Comparison of ENCODE assay signal across 8 cellular contexts in the genomic region with DNA sequence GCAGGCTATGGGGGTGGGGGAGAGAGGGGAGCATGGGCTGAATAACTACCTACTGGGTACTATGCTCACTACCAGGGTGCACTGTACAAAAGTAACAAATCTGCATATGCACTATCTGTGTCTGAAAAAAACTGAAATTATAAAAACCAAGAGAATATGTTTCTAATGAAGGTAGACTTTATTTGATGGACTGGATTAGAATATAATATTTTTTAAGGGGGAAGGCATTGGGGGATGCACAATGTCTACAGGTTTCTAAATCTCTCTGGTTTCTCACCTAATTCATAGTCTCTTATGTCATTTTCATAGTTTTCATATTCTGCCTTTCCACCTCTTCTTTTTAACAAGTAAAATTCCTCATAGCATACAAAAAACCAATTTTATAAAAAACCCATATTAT.
DNase-seq lines count a peak whose midpoint lies in the region; ATAC-seq and TF ChIP-seq lines count a peak whose summit lies in the region.
"Not testable (repeated sequence)": the region's sequence is repeated elsewhere in the genome, so short reads cannot be mapped to it uniquely, and the experiment has no call there.

No MANE protein-coding gene starts in this region.

- peak overlapping the region; percentile 91 for H3K27ac Mint-ChIP-seq in activated T-cell treated with anti-CD3 and anti-CD28 coated beads, Interleukin-2, amount 50 U/mL, for 72 hours
- peak overlapping the region; percentile 44 for H3K27ac Mint-ChIP-seq in central memory CD8-positive, alpha-beta T cell (ENCODE audit: low read depth)
- peak overlapping the region in 8 of 10 donors; percentile 72 to 96 (median 94) for H3K27ac Mint-ChIP-seq in naive thymus-derived CD8-positive, alpha-beta T cell
- not testable (repeated sequence) for H3K27ac Mint-ChIP-seq in stimulated activated naive B cell treated with anti-CD40 and anti-IgM and Interleukin-4, amounts not matched to agents 10 μg/mL and 1 μg/mL and 100 μg/mL, for 72 hours

- peaks cover 22% of the 10 kb centered on the region for H3K4me1 Mint-ChIP-seq in activated T-cell treated with anti-CD3 and anti-CD28 coated beads, Interleukin-2, amount 50 U/mL, for 72 hours (ENCODE audit: low read depth)
- not testable (repeated sequence) for H3K4me1 Mint-ChIP-seq in central memory CD8-positive, alpha-beta T cell; stimulated activated naive B cell treated with anti-CD40 and anti-IgM and Interleukin-4, amounts not matched to agents 10 μg/mL and 1 μg/mL and 100 μg/mL, for 72 hours
- H3K4me1 Mint-ChIP-seq in naive thymus-derived CD8-positive, alpha-beta T cell, result peaks cover 4 to 29% (median 17%) of the 10 kb centered on the region in 4 donors

- not testable (repeated sequence) for ATAC-seq in activated T-cell treated with anti-CD3 and anti-CD28 coated beads, Interleukin-2, amount 50 U/mL, for 72 hours (replicated peaks in 1 of 2); central memory CD8-positive, alpha-beta T cell (replicated peaks; ENCODE audit: extremely low read depth, poor library complexity, severe bottlenecking); heart right ventricle; naive thymus-derived CD8-positive, alpha-beta T cell; stimulated activated naive B cell treated with anti-CD40 and anti-IgM and Interleukin-4, amounts not matched to agents 10 μg/mL and 1 μg/mL and 100 μg/mL, for 72 hours (replicated peaks)

- not testable (repeated sequence) for H3K27me3 ChIP-seq in AG04450 (ENCODE audit: control insufficient read depth, insufficient read depth, low read length); heart right ventricle

- not testable (repeated sequence) for H3K27ac ChIP-seq in AG04450 (ENCODE audit: low read depth, low read length)
- H3K27ac ChIP-seq in HEK293 (ENCODE audit: extremely low read depth, low read depth, low read length) (peak overlapping the region; percentile 24; the same call in 1 of the 2 replicates), RWPE1 (peak overlapping the region; percentile 86), heart right ventricle (peak overlapping the region in 8 of 10 donors; percentile 75 to 90 (median 88))

- not testable (repeated sequence) for H3K27me3 Mint-ChIP-seq in activated T-cell treated with anti-CD3 and anti-CD28 coated beads, Interleukin-2, amount 50 U/mL, for 72 hours (ENCODE audit: low read depth); central memory CD8-positive, alpha-beta T cell; naive thymus-derived CD8-positive, alpha-beta T cell; stimulated activated naive B cell treated with anti-CD40 and anti-IgM and Interleukin-4, amounts not matched to agents 10 μg/mL and 1 μg/mL and 100 μg/mL, for 72 hours

- not testable (repeated sequence) for H3K9me3 Mint-ChIP-seq in activated T-cell treated with anti-CD3 and anti-CD28 coated beads, Interleukin-2, amount 50 U/mL, for 72 hours; central memory CD8-positive, alpha-beta T cell; naive thymus-derived CD8-positive, alpha-beta T cell; stimulated activated naive B cell treated with anti-CD40 and anti-IgM and Interleukin-4, amounts not matched to agents 10 μg/mL and 1 μg/mL and 100 μg/mL, for 72 hours

- peak overlapping the region; percentile 82 to 95 for H3K4me3 Mint-ChIP-seq in activated T-cell treated with anti-CD3 and anti-CD28 coated beads, Interleukin-2, amount 50 U/mL, for 72 hours
- H3K4me3 Mint-ChIP-seq in central memory CD8-positive, alpha-beta T cell, result peak overlapping the region; percentile 67
- peak overlapping the region; percentile 74 to 93 (median 87) for H3K4me3 Mint-ChIP-seq in naive thymus-derived CD8-positive, alpha-beta T cell
- peak overlapping the region; percentile 81 for H3K4me3 Mint-ChIP-seq in stimulated activated naive B cell treated with anti-CD40 and anti-IgM and Interleukin-4, amounts not matched to agents 10 μg/mL and 1 μg/mL and 100 μg/mL, for 72 hours

- POLR2A ChIA-PET in AG04450 (lab: Yijun Ruan, JAX); HEK293 (lab: Yijun Ruan, JAX); RWPE1 (lab: Yijun Ruan, JAX; ENCODE audit: low non-redundant PET); naive thymus-derived CD8-positive, alpha-beta T cell (lab: Charles Lee): not testable (repeated sequence)

- H3K36me3 ChIP-seq in HEK293 (ENCODE audit: control insufficient read depth in 2 of 2, insufficient read depth in 1 of 2, low read length in 2 of 2); heart right ventricle: not testable (repeated sequence)

- CTCF ChIA-PET in AG04450 (lab: Charles Lee); HEK293 (lab: Yijun Ruan, JAX); RWPE1 (lab: Yijun Ruan, JAX): not testable (repeated sequence)

- intact Hi-C loops in heart right ventricle (cut with DNase I), result not testable (repeated sequence)

- H3K4me1 ChIP-seq in HEK293 (ENCODE audit: control insufficient read depth, insufficient read depth, low read length), result not testable (repeated sequence)
- H3K4me1 ChIP-seq in heart right ventricle, result peaks cover 0 to 12% (median 3%) of the 10 kb centered on the region in 9 donors

- TF ChIP-seq CTCF in AG04450 (IDR thresholded peaks at IDR 0.05; ENCODE audit: low read depth, low read length); HEK293 (tag by site-specific recombination; IDR thresholded peaks at IDR 0.05); RWPE1 (conservative IDR thresholded peaks at IDR 0.05; ENCODE audit: low read depth); heart right ventricle (IDR thresholded peaks at IDR 0.05): not testable (repeated sequence)

- not testable (repeated sequence) for H3K36me3 Mint-ChIP-seq in activated T-cell treated with anti-CD3 and anti-CD28 coated beads, Interleukin-2, amount 50 U/mL, for 72 hours (ENCODE audit: insufficient read depth in 2 of 2); central memory CD8-positive, alpha-beta T cell (ENCODE audit: insufficient read depth); naive thymus-derived CD8-positive, alpha-beta T cell; stimulated activated naive B cell treated with anti-CD40 and anti-IgM and Interleukin-4, amounts not matched to agents 10 μg/mL and 1 μg/mL and 100 μg/mL, for 72 hours

- not testable (repeated sequence) for H3K9me3 ChIP-seq in AG04450 (ENCODE audit: control insufficient read depth, insufficient read depth, low read length); HEK293 (ENCODE audit: control insufficient read depth, insufficient read depth, low read depth, low read length); heart right ventricle

- H3K4me3 ChIP-seq in AG04450 (ENCODE audit: low read depth, low read length) (peak overlapping the region; percentile 41), HEK293 (ENCODE audit: low read depth, low read length) (peak overlapping the region; percentile 28), heart right ventricle (peak overlapping the region in 9 of 10 donors; percentile 50 to 63 (median 59))

- not testable (repeated sequence) for DNase-seq in AG04450 (ENCODE audit: low read depth, low spot score); RWPE1 (ENCODE audit: low spot score); activated T-cell treated with anti-CD3 and anti-CD28 coated beads, Interleukin-2, amount 50 U/mL, for 72 hours; central memory CD8-positive, alpha-beta T cell (ENCODE audit: low spot score in 2 of 2); heart right ventricle; naive thymus-derived CD8-positive, alpha-beta T cell; stimulated activated naive B cell treated with anti-CD40 and anti-IgM and Interleukin-4, amounts not matched to agents 10 μg/mL and 1 μg/mL and 100 μg/mL, for 72 hours

TF ChIP-seq in HEK293, 187 proteins besides CTCF, POLR2A, EP300 and RAD21:
- 0 out of 2 replicates have a peak, but pooled peaks have one; percentile 6 for TF ChIP-seq SCRT2 (tag by site-specific recombination; IDR thresholded peaks at IDR 0.05)
- TF ChIP-seq, protein P1, sequence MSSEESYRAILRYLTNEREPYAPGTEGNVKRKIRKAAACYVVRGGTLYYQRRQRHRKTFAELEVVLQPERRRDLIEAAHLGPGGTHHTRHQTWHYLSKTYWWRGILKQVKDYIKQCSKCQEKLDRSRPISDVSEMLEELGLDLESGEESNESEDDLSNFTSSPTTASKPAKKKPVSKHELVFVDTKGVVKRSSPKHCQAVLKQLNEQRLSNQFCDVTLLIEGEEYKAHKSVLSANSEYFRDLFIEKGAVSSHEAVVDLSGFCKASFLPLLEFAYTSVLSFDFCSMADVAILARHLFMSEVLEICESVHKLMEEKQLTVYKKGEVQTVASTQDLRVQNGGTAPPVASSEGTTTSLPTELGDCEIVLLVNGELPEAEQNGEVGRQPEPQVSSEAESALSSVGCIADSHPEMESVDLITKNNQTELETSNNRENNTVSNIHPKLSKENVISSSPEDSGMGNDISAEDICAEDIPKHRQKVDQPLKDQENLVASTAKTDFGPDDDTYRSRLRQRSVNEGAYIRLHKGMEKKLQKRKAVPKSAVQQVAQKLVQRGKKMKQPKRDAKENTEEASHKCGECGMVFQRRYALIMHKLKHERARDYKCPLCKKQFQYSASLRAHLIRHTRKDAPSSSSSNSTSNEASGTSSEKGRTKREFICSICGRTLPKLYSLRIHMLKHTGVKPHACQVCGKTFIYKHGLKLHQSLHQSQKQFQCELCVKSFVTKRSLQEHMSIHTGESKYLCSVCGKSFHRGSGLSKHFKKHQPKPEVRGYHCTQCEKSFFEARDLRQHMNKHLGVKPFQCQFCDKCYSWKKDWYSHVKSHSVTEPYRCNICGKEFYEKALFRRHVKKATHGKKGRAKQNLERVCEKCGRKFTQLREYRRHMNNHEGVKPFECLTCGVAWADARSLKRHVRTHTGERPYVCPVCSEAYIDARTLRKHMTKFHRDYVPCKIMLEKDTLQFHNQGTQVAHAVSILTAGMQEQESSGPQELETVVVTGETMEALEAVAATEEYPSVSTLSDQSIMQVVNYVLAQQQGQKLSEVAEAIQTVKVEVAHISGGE (tag by site-specific recombination; conservative IDR thresholded peaks at IDR 0.05; ENCODE audit: low read depth), result peak; percentile 90
